Comparison of ENCODE assay signal across 9 cellular contexts in genomic region chr6:132511836-132512230, GRCh38. TPM values are rescaled to one million over a fixed set of nuclear protein-coding genes. Genes with fewer than 3 reads are reported as not detected.
A peak's percentile ranks its signal among the peaks of the same experiment; 100 is the strongest.
DNase-seq lines count a peak whose midpoint lies in the region; ATAC-seq and TF ChIP-seq lines count a peak whose summit lies in the region.
"Had no signal": no experiment of that assay in that cellular context is flagged by ENCODE, and none has a peak within 500 bp of the region (broad histone marks: within the 10 kb centered on the region; RNA-seq: fewer than 3 reads in every experiment).

No MANE protein-coding gene starts in this region.

- H4K20me1 ChIP-seq in smooth muscle cell (ENCODE audit: low read depth), result peaks cover 49% of the 10 kb centered on the region

- H3K27ac ChIP-seq in SK-N-MC, result no peak overlapping the region
- peak overlapping the region; percentile 54 for H3K27ac ChIP-seq in foreskin keratinocyte
- H3K27ac ChIP-seq in smooth muscle cell (ENCODE audit: low read depth), result no peak overlapping the region

- no peak overlapping the region for H2AFZ ChIP-seq in smooth muscle cell (ENCODE audit: low read depth)

- no peak for TF ChIP-seq CTCF in foreskin keratinocyte (conservative IDR thresholded peaks at IDR 0.05)
- no peak for TF ChIP-seq CTCF in smooth muscle cell (IDR thresholded peaks at IDR 0.05; ENCODE audit: borderline replicate concordance, insufficient read depth, poor library complexity, severe bottlenecking)

- H3K4me2 ChIP-seq in smooth muscle cell, result peak overlapping the region; percentile 84

- H3K9ac ChIP-seq in SK-N-MC (ENCODE audit: insufficient read length) (peak overlapping the region; percentile 87), smooth muscle cell (ENCODE audit: low read depth) (peak overlapping the region; percentile 41)

- no peaks in the 10 kb centered on the region for H3K27me3 ChIP-seq in foreskin keratinocyte
- peaks cover 19% of the 10 kb centered on the region for H3K27me3 ChIP-seq in smooth muscle cell (ENCODE audit: low read depth)

- H3F3A ChIP-seq in smooth muscle cell (ENCODE audit: low read depth), result no peaks in the 10 kb centered on the region

- H3K36me3 ChIP-seq in SK-N-MC (ENCODE audit: insufficient read depth, low read length) (peaks cover 4% of the 10 kb centered on the region; the same call in 1 of the 2 replicates), smooth muscle cell (ENCODE audit: low read depth) (no peaks in the 10 kb centered on the region)

- DNase-seq in DMS53 (lab: John Stamatoyannopoulos, UW) (peak; percentile 4), DMS53 treated with DMSO at 0.1 percent for 48 hours (lab: John Stamatoyannopoulos, UW; ENCODE audit: unreplicated experiment) (no peak), SK-N-MC (ENCODE audit: low read depth, low spot score) (no peak), foreskin keratinocyte (no peak), smooth muscle cell (lab: John Stamatoyannopoulos, UW; ENCODE audit: unreplicated experiment) (no peak), ecto neural progenitor cell (ENCODE audit: low spot score) (no peak)
- DNase-seq in stimulated activated CD4-positive, alpha-beta T cell treated with anti-CD3 and anti-CD28 coated beads, Interleukin-4, amount 100 ng/mL, for 1 hour, result no peak

- peaks cover 55% of the 10 kb centered on the region for H3K79me2 ChIP-seq in smooth muscle cell (ENCODE audit: low read depth)

- H3K9me3 ChIP-seq in SK-N-MC (ENCODE audit: low read depth, low read length) (no peaks in the 10 kb centered on the region), smooth muscle cell (replicated peaks; ENCODE audit: low read depth) (no peaks in the 10 kb centered on the region)

- no peak for ATAC-seq in foreskin keratinocyte
- no peak for ATAC-seq in GM19455 (IDR thresholded peaks at IDR 0.05; ENCODE audit: unreplicated experiment)

- H3K4me3 ChIP-seq in SK-N-MC (peak overlapping the region; percentile 91), smooth muscle cell (peak overlapping the region; percentile 73)

- 43% methylated on average over 2 of the region's 2 CpGs for WGBS in smooth muscle cell (ENCODE audit: low lambda C conversion rate)

- H3K4me1 ChIP-seq in foreskin keratinocyte, result peaks cover 10% of the 10 kb centered on the region
- peaks cover 12% of the 10 kb centered on the region for H3K4me1 ChIP-seq in smooth muscle cell (ENCODE audit: low read depth)

RNA-seq across cellular contexts. Expression of gene STX7, which starts 1.1 kb away (rescaled TPM):
- total RNA-seq in foreskin keratinocyte (37.9 and 38.5 TPM in 2 replicates), smooth muscle cell (25.6 and 27.4 TPM in 2 replicates)
- polyA plus RNA-seq in foreskin keratinocyte (12.8 and 12.9 TPM in 2 replicates), smooth muscle cell (22.0 and 26.0 TPM in 2 replicates)

RNA-seq across cellular contexts. Expression of gene TAAR9, which starts 26.2 kb away (rescaled TPM):
- not detected in 2 replicates for total RNA-seq in foreskin keratinocyte
- not detected in 2 replicates for polyA plus RNA-seq in foreskin keratinocyte
- not detected in 2 replicates for total RNA-seq in smooth muscle cell
- not detected in 2 replicates for polyA plus RNA-seq in smooth muscle cell
- total RNA-seq: NCI-H460 had no signal

RNA-seq across cellular contexts. Expression of gene TAAR8, which starts 40.6 kb away (rescaled TPM):
- not detected in 2 replicates for total RNA-seq in foreskin keratinocyte
- not detected in 2 replicates for polyA plus RNA-seq in foreskin keratinocyte
- total RNA-seq in smooth muscle cell, result not detected in 2 replicates
- polyA plus RNA-seq in smooth muscle cell, result not detected in 2 replicates
- total RNA-seq: NCI-H460 had no signal

RNA-seq across cellular contexts. Expression of gene TAAR6, which starts 58.3 kb away (rescaled TPM):
- total RNA-seq in foreskin keratinocyte (not detected in 2 replicates), smooth muscle cell (not detected in 2 replicates)
- polyA plus RNA-seq in foreskin keratinocyte (not detected in 2 replicates), smooth muscle cell (not detected in 2 replicates)
- total RNA-seq: NCI-H460 had no signal
